ENCODE assay signal across 9 cellular contexts in the genomic region with DNA sequence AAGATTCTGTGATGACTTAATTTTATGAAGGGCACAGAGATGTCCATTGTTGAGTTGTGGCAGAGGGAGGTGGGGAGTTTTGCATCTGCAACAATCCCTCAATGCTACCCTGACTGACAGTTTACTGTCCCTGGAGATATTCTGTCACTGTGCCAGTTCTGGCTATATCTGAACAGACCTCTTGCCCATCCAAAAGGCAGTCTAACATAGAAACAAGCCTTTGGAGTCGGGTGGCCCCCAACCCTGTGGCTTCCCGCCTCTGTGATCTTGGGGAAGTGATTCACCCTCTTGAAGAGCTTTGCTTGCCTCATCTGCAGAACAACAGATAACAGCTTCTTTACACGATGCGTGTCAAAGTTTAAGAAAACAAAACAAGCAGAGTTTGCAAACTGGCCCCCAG.
DNase-seq lines count a peak whose midpoint lies in the region; ATAC-seq lines count a peak whose summit lies in the region.
"Had no signal": no experiment of that assay in that cellular context is flagged by ENCODE, and none has a peak within 500 bp of the region (broad histone marks: within the 10 kb centered on the region; RNA-seq: fewer than 3 reads in every experiment).

No MANE protein-coding gene starts in this region.

- peak; percentile 67 for DNase-seq in activated CD4-positive, alpha-beta T cell treated with anti-CD3 and anti-CD28 coated beads for 48 hours
- peak; percentile 43 for DNase-seq in effector CD4-positive, alpha-beta T cell
- DNase-seq in stimulated activated CD8-positive, alpha-beta memory T cell treated with anti-CD3 and anti-CD28 coated beads, Interleukin-7, amount 100 ng/mL, for 48 hours (ENCODE audit: extremely low read depth in 1 of 2, low read depth in 1 of 2) = peak; percentile 40 to 72
- DNase-seq in epidermal melanocyte (ENCODE audit: insufficient read length, low spot score) (no peak), hepatic stellate cell (ENCODE audit: low spot score) (no peak)

- peak overlapping the region; percentile 45 for H3K27ac ChIP-seq in KOPT-K1 (ENCODE audit: low read depth, low read length, poor library complexity, severe bottlenecking)
- H3K27ac ChIP-seq: SK-N-MC had no signal

- H3K9me3 ChIP-seq in KOPT-K1 (ENCODE audit: insufficient read depth, low read length, poor library complexity, severe bottlenecking) = no peaks in the 10 kb centered on the region

- no peaks in the 10 kb centered on the region for H3K36me3 ChIP-seq in KOPT-K1 (ENCODE audit: insufficient read depth, low read length)

- ATAC-seq in GM19467 (IDR thresholded peaks at IDR 0.05; ENCODE audit: unreplicated experiment) = no peak
- ATAC-seq in HG03280 (IDR thresholded peaks at IDR 0.05; ENCODE audit: unreplicated experiment) = no peak

Comparison
In these comparisons a context has a peak if more than half of its experiments do, and no peak if none do; other contexts are left out.
1. DNase-seq: peak in activated CD4-positive, alpha-beta T cell treated with anti-CD3 and anti-CD28 coated beads for 48 hours (single experiment), effector CD4-positive, alpha-beta T cell (single experiment) and stimulated activated CD8-positive, alpha-beta memory T cell treated with anti-CD3 and anti-CD28 coated beads, Interleukin-7, amount 100 ng/mL, for 48 hours (2 of 2); none in epidermal melanocyte (single experiment) and hepatic stellate cell (single experiment).